In genomic region chr19:18789422-18789832, GRCh38 we compare ENCODE assay signal across 11 cellular contexts. TPM values are rescaled to one million over a fixed set of nuclear protein-coding genes. Genes with fewer than 3 reads are reported as not detected.
A peak's percentile ranks its signal among the peaks of the same experiment; 100 is the strongest.
DNase-seq lines count a peak whose midpoint lies in the region; ATAC-seq and TF ChIP-seq lines count a peak whose summit lies in the region.
"Had no signal": no experiment of that assay in that cellular context is flagged by ENCODE, and none has a peak within 500 bp of the region (broad histone marks: within the 10 kb centered on the region; RNA-seq: fewer than 3 reads in every experiment).

No MANE protein-coding gene starts in this region.

- H3K9me3 Mint-ChIP-seq in activated T-helper 17 cell treated with anti-CD3 and anti-CD28 coated beads, Interleukin-2, amount 50 U/mL, for 72 hours, result no peaks in the 10 kb centered on the region

- H3K36me3 ChIP-seq in heart right ventricle (no peaks in the 10 kb centered on the region), lower lobe of right lung (no peaks in the 10 kb centered on the region), vagina (no peaks in the 10 kb centered on the region), transverse colon (no peaks in the 10 kb centered on the region)

- H3K27me3 Mint-ChIP-seq in activated T-helper 17 cell treated with anti-CD3 and anti-CD28 coated beads, Interleukin-2, amount 50 U/mL, for 72 hours, result peaks cover 41% of the 10 kb centered on the region

- no peak for DNase-seq in heart right ventricle
- DNase-seq in left ventricle myocardium superior, result no peak
- DNase-seq in lower lobe of right lung, result no peak
- DNase-seq in vagina (ENCODE audit: extremely low spot score in 2 of 2), result no peak
- no peak for DNase-seq in transverse colon
- no peak for DNase-seq in foreskin melanocyte

- H3K27ac Mint-ChIP-seq in activated T-helper 17 cell treated with anti-CD3 and anti-CD28 coated beads, Interleukin-2, amount 50 U/mL, for 72 hours, result no peak overlapping the region

- peak overlapping the region; percentile 57 for H3K4me3 Mint-ChIP-seq in activated T-helper 17 cell treated with anti-CD3 and anti-CD28 coated beads, Interleukin-2, amount 50 U/mL, for 72 hours

- H3K9me3 ChIP-seq in heart right ventricle, result no peaks in the 10 kb centered on the region
- H3K9me3 ChIP-seq in lower lobe of right lung, result no peaks in the 10 kb centered on the region
- H3K9me3 ChIP-seq in vagina, result no peaks in the 10 kb centered on the region
- H3K9me3 ChIP-seq in transverse colon, result no peaks in the 10 kb centered on the region

- peaks cover 5 to 45% (median 42%) of the 10 kb centered on the region in 9 donors for H3K4me1 ChIP-seq in heart right ventricle
- H3K4me1 ChIP-seq in lower lobe of right lung, result peaks cover 48% of the 10 kb centered on the region
- peaks cover 51% of the 10 kb centered on the region for H3K4me1 ChIP-seq in vagina
- H3K4me1 ChIP-seq in transverse colon, result peaks cover 16 to 38% (median 32%) of the 10 kb centered on the region in 4 donors

- H3K4me1 Mint-ChIP-seq in activated T-helper 17 cell treated with anti-CD3 and anti-CD28 coated beads, Interleukin-2, amount 50 U/mL, for 72 hours, result peaks cover 11% of the 10 kb centered on the region

- 1 to 3% methylated on average over 32 to 36 of the region's 36 CpGs for WGBS in heart right ventricle, 2 donors
- 10% methylated on average over 22 of the region's 36 CpGs; no CpG with 5 or more reads in 1 of the 2 donors for WGBS in transverse colon (ENCODE audit: low coverage in 1 of 2), 2 donors

- intact Hi-C loops in heart right ventricle (cut with DNase I) (no loop called here), left ventricle myocardium superior (cut with micrococcal nuclease) (no loop called here), lower lobe of right lung (cut with DNase I) (no loop called here), vagina (cut with DNase I) (no loop called here), transverse colon (cut with DNase I; ENCODE audit: low total_unique reads) (no loop called here)

- H3K4me3 ChIP-seq in heart right ventricle (peak overlapping the region in 7 of 10 donors; percentile 17 to 48 (median 36)), lower lobe of right lung (peak overlapping the region; percentile 39), vagina (peak overlapping the region; percentile 25 to 32), transverse colon (peak overlapping the region in 1 of 4 donors; percentile 42)
- H3K4me3 ChIP-seq: GM12878 had no signal

- TF ChIP-seq EP300 in transverse colon (IDR thresholded peaks at IDR 0.05; ENCODE audit: low read depth), result no peak

- in situ Hi-C loops in transverse colon (cut with MboI; ENCODE audit: low pct_ligation_motif_present in 1 of 4, low pct_unique_long_range_greater_than_20kb in 1 of 4, low sequenced_read_pairs in 3 of 4), result no loop called here

- peaks cover 15% of the 10 kb centered on the region for H3K36me3 Mint-ChIP-seq in activated T-helper 17 cell treated with anti-CD3 and anti-CD28 coated beads, Interleukin-2, amount 50 U/mL, for 72 hours (ENCODE audit: low read depth)

- ATAC-seq in heart right ventricle (no peak), left ventricle myocardium superior (no peak), lower lobe of right lung (no peak), GM21619 (IDR thresholded peaks at IDR 0.05; ENCODE audit: unreplicated experiment) (no peak)
- ATAC-seq in activated T-helper 17 cell treated with anti-CD3 and anti-CD28 coated beads, Interleukin-2, amount 50 U/mL, for 72 hours (replicated peaks), result no peak

- H3K27me3 ChIP-seq in heart right ventricle, result peaks cover 43 to 99% (median 92%) of the 10 kb centered on the region in 7 donors
- peaks cover 84% of the 10 kb centered on the region for H3K27me3 ChIP-seq in lower lobe of right lung (ENCODE audit: low read depth)
- H3K27me3 ChIP-seq in vagina, result peaks cover 15% of the 10 kb centered on the region
- peaks cover 90% of the 10 kb centered on the region for H3K27me3 ChIP-seq in transverse colon

- TF ChIP-seq POLR2A in vagina (IDR thresholded peaks at IDR 0.05) (no peak), transverse colon (IDR thresholded peaks at IDR 0.05) (no peak)

- H3K27ac ChIP-seq in heart right ventricle (no peak overlapping the region), lower lobe of right lung (no peak overlapping the region), vagina (no peak overlapping the region), transverse colon (no peak overlapping the region)

- TF ChIP-seq CTCF in heart right ventricle (IDR thresholded peaks at IDR 0.05) (no peak), lower lobe of right lung (IDR thresholded peaks at IDR 0.05) (no peak), vagina (IDR thresholded peaks at IDR 0.05) (no peak), transverse colon (IDR thresholded peaks at IDR 0.05) (no peak)

RNA-seq across cellular contexts. Expression of gene COMP, which starts 1.7 kb away (rescaled TPM):
- total RNA-seq in heart right ventricle, result 1 to 10 TPM in 3 of 10 donors, under 1 TPM in 5, not detected in 2; 0.13 to 5.9 (median 0.43) TPM
- 1 to 10 TPM in 1 of 2 donors, under 1 TPM in 1; 0.29 to 2.4 TPM for polyA plus RNA-seq in heart right ventricle
- not detected for total RNA-seq in left ventricle myocardium superior
- total RNA-seq in activated T-helper 17 cell treated with anti-CD3 and anti-CD28 coated beads, Interleukin-2, amount 50 U/mL, for 72 hours, result not detected
- total RNA-seq in lower lobe of right lung, result 2.3 TPM
- 0.98 TPM for total RNA-seq in vagina
- total RNA-seq in transverse colon, result under 1 TPM in 2 of 4 donors, not detected in 2; 0.32 to 0.55 TPM
- total RNA-seq: GM12878; NCI-H460; T-helper 1 cell treated with Interleukin-12 subunit alpha and Interleukin-12 subunit beta and Interleukin-4 antibody, amounts not matched to agents 30 ng/mL and 1 ng/mL, for 36 hours had no signal

RNA-seq across cellular contexts. Expression of gene UPF1, which starts 42.3 kb away (rescaled TPM):
- total RNA-seq in heart right ventricle (10 to 100 TPM; 32.3 to 44.3 (median 37.5) TPM), left ventricle myocardium superior (37.3 TPM), lower lobe of right lung (75.8 TPM), vagina (77.8 TPM), transverse colon (100 to 1,000 TPM in 1 of 4 donors, 10 to 100 TPM in 3; 84.2 to 153 (median 91.9) TPM)
- 10 to 100 TPM; 25.2 to 36.7 TPM for polyA plus RNA-seq in heart right ventricle
- total RNA-seq in activated T-helper 17 cell treated with anti-CD3 and anti-CD28 coated beads, Interleukin-2, amount 50 U/mL, for 72 hours, result 10 to 100 TPM; 64.9 to 90.1 TPM
